In the genomic region with DNA sequence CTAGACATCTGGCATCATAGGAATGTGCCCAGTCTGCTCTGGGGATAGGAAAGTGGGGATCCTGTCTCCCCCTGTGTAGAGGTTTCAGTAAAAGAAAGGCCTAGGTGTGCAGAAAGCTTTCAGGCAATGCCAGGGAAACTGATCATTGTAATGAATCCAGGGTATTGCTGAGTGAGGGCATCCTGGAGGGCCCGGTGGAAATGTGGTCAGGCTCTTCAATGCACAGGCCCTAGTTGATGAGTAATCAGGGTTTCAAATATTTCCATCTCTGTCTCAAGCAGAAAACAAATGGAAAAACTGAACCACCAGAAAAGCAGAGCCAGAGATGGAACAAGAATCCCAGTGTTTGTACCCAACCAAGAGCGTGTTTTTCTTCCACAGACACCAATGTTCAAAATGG, we compare ENCODE assay signal across 1 cellular context.
TF ChIP-seq lines count a peak whose summit lies in the region.

No MANE protein-coding gene starts in this region.

TF ChIP-seq in K562, 482 proteins besides CTCF, POLR2A, EP300 and RAD21:
- TF ChIP-seq ZBTB8A (IDR thresholded peaks at IDR 0.05; ENCODE audit: partially characterized antibody) (no peak), HSF4 (CRISPR knock-in tag; IDR thresholded peaks at IDR 0.05; ENCODE audit: borderline replicate concordance) (no peak), RBM39 (optimal IDR thresholded peaks at IDR 0.05; ENCODE audit: low read depth, low read length) (no peak), ZNF3 (CRISPR knock-in tag; IDR thresholded peaks at IDR 0.05) (no peak), PHTF2 (CRISPR knock-in tag; IDR thresholded peaks at IDR 0.05) (no peak), POU5F1 (IDR thresholded peaks at IDR 0.05; ENCODE audit: borderline replicate concordance, low read depth, low read length, partially characterized antibody) (no peak), NR2C2 (CRISPR knock-in tag; IDR thresholded peaks at IDR 0.05) (no peak), NR2C2 (tag; IDR thresholded peaks at IDR 0.05) (no peak), THRB (CRISPR knock-in tag; conservative IDR thresholded peaks at IDR 0.05) (no peak), ARID1B (IDR thresholded peaks at IDR 0.05) (no peak), SFPQ (IDR thresholded peaks at IDR 0.05; ENCODE audit: low read depth, low read length) (no peak), CEBPG (CRISPR knock-in tag; IDR thresholded peaks at IDR 0.05) (no peak), CEBPG (tag; conservative IDR thresholded peaks at IDR 0.05 in 1 of 2, IDR thresholded peaks at IDR 0.05 in 1 of 2) (no peak)
- TF ChIP-seq, protein P1, sequence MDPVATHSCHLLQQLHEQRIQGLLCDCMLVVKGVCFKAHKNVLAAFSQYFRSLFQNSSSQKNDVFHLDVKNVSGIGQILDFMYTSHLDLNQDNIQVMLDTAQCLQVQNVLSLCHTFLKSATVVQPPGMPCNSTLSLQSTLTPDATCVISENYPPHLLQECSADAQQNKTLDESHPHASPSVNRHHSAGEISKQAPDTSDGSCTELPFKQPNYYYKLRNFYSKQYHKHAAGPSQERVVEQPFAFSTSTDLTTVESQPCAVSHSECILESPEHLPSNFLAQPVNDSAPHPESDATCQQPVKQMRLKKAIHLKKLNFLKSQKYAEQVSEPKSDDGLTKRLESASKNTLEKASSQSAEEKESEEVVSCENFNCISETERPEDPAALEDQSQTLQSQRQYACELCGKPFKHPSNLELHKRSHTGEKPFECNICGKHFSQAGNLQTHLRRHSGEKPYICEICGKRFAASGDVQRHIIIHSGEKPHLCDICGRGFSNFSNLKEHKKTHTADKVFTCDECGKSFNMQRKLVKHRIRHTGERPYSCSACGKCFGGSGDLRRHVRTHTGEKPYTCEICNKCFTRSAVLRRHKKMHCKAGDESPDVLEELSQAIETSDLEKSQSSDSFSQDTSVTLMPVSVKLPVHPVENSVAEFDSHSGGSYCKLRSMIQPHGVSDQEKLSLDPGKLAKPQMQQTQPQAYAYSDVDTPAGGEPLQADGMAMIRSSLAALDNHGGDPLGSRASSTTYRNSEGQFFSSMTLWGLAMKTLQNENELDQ (CRISPR knock-in tag; IDR thresholded peaks at IDR 0.05; ENCODE audit: borderline replicate concordance): no peak
- TF ChIP-seq, protein P2, sequence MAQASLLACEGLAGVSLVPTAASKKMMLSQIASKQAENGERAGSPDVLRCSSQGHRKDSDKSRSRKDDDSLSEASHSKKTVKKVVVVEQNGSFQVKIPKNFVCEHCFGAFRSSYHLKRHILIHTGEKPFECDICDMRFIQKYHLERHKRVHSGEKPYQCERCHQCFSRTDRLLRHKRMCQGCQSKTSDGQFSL (CRISPR knock-in tag; IDR thresholded peaks at IDR 0.05): no peak
- TF ChIP-seq, protein P2 (tag; IDR thresholded peaks at IDR 0.05): no peak
TF ChIP-seq in K562: peak in this region for 0.
